ENCODE assay signal across 8 cellular contexts in genomic region chr21:22138297-22139016, GRCh38.
"Had no signal": no experiment of that assay in that cellular context is flagged by ENCODE, and none has a peak within 500 bp of the region (broad histone marks: within the 10 kb centered on the region; RNA-seq: fewer than 3 reads in every experiment).

No MANE protein-coding gene starts in this region.

- H3K4me3 ChIP-seq: GM12878 had no signal

- FAIRE-seq: G401.6, GM12878, GM12891, GM12892, GM18507, GM19239 had no signal

- ATAC-seq: GM12878 had no signal

- DNase-seq: GDM1, GF-D8 had no signal
